In the genomic region with DNA sequence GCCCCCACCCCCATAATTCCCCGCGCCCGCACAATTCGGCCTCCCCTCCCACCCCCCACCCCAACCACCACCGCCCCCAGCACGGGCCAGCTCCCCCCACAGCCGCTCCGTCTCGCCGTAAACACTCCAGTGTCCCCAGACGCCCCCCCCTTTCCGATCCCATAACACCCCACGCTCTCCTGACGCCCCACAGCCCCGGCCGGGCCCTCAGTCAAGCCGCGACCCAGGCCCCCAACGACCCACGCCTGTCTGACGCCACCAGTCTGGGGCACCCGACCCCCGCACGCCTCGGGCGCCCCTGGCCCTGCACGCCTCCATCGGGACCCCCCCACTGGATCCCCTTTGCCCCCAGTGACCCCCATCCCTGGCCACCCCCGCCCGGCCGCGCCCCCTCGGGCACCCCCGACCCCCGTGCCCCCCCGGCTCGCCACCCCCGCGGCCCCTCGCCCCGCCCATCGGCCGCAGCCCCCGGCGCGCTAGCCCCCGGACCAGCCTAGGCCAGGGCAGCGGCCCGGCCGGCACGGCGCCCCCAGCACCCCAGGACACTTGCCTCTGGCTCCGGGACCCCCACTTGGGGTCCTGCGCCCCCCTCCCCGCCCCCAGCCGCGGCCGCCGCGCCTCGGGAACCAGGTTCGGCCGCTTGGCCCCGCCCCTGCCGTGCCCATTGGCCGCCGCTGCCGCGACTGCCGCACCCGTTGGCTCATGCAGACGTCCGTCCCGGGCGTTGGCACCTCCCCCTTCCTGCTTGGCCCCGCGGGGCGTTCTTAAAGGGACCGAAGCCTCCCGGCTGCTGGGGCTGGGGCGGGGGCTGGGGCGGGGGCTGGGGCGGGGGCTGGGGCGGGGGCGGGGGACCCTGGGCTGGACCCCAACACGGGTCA, we compare ENCODE assay signal across 8 cellular contexts. TPM values are rescaled to one million over a fixed set of nuclear protein-coding genes. Genes with fewer than 3 reads are reported as not detected.
DNase-seq lines count a peak whose midpoint lies in the region; ATAC-seq, FAIRE-seq and TF ChIP-seq lines count a peak whose summit lies in the region.

Gene FKBP8, minus strand, starts transcription at position 638 of the 878 bp plus-strand sequence. CDS start 1,603 bp downstream, outside the sequence.

- peak; percentile 85 for ATAC-seq in GM21717 (IDR thresholded peaks at IDR 0.05; ENCODE audit: unreplicated experiment)
- peak; percentile 94 to 96 for ATAC-seq in activated T-cell treated with anti-CD3 and anti-CD28 coated beads, Interleukin-2, amount 50 U/mL, for 72 hours (replicated peaks in 1 of 2)

- H3K4me3 Mint-ChIP-seq in activated T-cell treated with anti-CD3 and anti-CD28 coated beads, Interleukin-2, amount 50 U/mL, for 72 hours, result peak within 1 kb of the TSS; percentile 91 to 96

- H3K9me3 Mint-ChIP-seq in activated T-cell treated with anti-CD3 and anti-CD28 coated beads, Interleukin-2, amount 50 U/mL, for 72 hours, result no peaks in the 10 kb centered on the region

- peak; percentile 96 for DNase-seq in DMS 273 (lab: John Stamatoyannopoulos, UW; ENCODE audit: unreplicated experiment)
- peak; percentile 68 for DNase-seq in KG1 (lab: John Stamatoyannopoulos, UW)
- peak; percentile 54 for DNase-seq in RCC 7860 (ENCODE audit: low spot score)
- peak; percentile 96 to 97 for DNase-seq in activated T-cell treated with anti-CD3 and anti-CD28 coated beads, Interleukin-2, amount 50 U/mL, for 72 hours
- peak; percentile 97 for DNase-seq in esophagus muscularis mucosa (ENCODE audit: extremely low spot score)
- peak; percentile 87 for DNase-seq in myocyte (ENCODE audit: low read depth)
- DNase-seq in stimulated activated CD8-positive, alpha-beta memory T cell treated with anti-CD3 and anti-CD28 coated beads, Interleukin-7, amount 100 ng/mL, for 24 hours (ENCODE audit: low read depth), result peak; percentile 91

- no peaks in the 10 kb centered on the region for H3K9me3 ChIP-seq in esophagus muscularis mucosa

- H3K27ac Mint-ChIP-seq in activated T-cell treated with anti-CD3 and anti-CD28 coated beads, Interleukin-2, amount 50 U/mL, for 72 hours, result peak within 1 kb of the TSS; percentile 95

- peak within 1 kb of the TSS; percentile 78 to 95 (median 86) for H3K4me3 ChIP-seq in esophagus muscularis mucosa

- peak within 1 kb of the TSS; percentile 93 to 96 (median 94) for H3K27ac ChIP-seq in esophagus muscularis mucosa (replicated peaks in 1 of 4)

- H3K27me3 Mint-ChIP-seq in activated T-cell treated with anti-CD3 and anti-CD28 coated beads, Interleukin-2, amount 50 U/mL, for 72 hours (ENCODE audit: low read depth), result no peaks in the 10 kb centered on the region

- no peak for TF ChIP-seq CTCF in esophagus muscularis mucosa (IDR thresholded peaks at IDR 0.05)

- no peak for TF ChIP-seq EP300 in esophagus muscularis mucosa (IDR thresholded peaks at IDR 0.05)

- under 1% methylated on average over 22 of the region's 86 CpGs for WGBS in esophagus muscularis mucosa

- peaks cover 13 to 25% (median 24%) of the 10 kb centered on the region in 4 donors for H3K4me1 ChIP-seq in esophagus muscularis mucosa

- TF ChIP-seq POLR2A in esophagus muscularis mucosa (IDR thresholded peaks at IDR 0.05; ENCODE audit: low read depth), result no peak

- peaks cover 17 to 33% (median 32%) of the 10 kb centered on the region in 4 donors for H3K36me3 ChIP-seq in esophagus muscularis mucosa

- FAIRE-seq in RCC 7860 (lab: Jason Lieb, UNC), result no peak

- peaks cover 34% of the 10 kb centered on the region for H3K4me1 Mint-ChIP-seq in activated T-cell treated with anti-CD3 and anti-CD28 coated beads, Interleukin-2, amount 50 U/mL, for 72 hours (ENCODE audit: low read depth)

- H3K36me3 Mint-ChIP-seq in activated T-cell treated with anti-CD3 and anti-CD28 coated beads, Interleukin-2, amount 50 U/mL, for 72 hours (ENCODE audit: insufficient read depth in 2 of 2), result peaks cover 0 to 8% of the 10 kb centered on the region in 2 donors

- intact Hi-C loops in esophagus muscularis mucosa (cut with DNase I), result no loop called here

- H3K27me3 ChIP-seq in esophagus muscularis mucosa, result no peaks in the 10 kb centered on the region

RNA-seq across cellular contexts. Expression of gene FKBP8, which starts in this region (rescaled TPM):
- total RNA-seq in activated T-cell treated with anti-CD3 and anti-CD28 coated beads, Interleukin-2, amount 50 U/mL, for 72 hours, result 100 to 1,000 TPM; 223 to 239 TPM
- total RNA-seq in esophagus muscularis mucosa, result 100 to 1,000 TPM; 420 to 568 (median 430) TPM
- total RNA-seq in myocyte, result 295 and 304 TPM in 2 replicates
- 317 TPM for polyA plus RNA-seq in myocyte (2012)

Comparison
In these comparisons a context has a peak if more than half of its experiments do, and no peak if none do; other contexts are left out.
1. Peak in every context shown above with its lines: DNase-seq, ATAC-seq, H3K4me3 ChIP-seq and H3K27ac ChIP-seq.